18 cellular contexts compared by ENCODE assay signal in the genomic region with DNA sequence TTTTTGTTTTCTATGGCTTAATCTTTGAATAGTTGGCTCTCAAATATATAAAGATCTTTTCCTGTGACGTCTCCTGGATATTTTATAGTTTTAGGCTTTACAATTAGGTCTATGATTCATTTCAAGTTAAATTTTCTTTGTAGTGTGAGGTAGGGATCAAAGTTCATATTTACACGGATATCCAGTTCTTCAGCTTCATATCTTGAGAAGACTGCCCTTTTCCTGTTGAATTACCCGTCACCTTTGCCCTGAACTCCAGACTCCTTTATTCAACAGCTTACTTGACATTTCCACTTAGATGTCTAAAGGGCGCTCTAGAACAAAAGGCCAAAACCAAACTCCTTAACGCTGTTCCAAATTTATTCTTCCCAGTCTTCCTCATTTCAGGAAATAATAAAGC. TPM values are rescaled to one million over a fixed set of nuclear protein-coding genes. Genes with fewer than 3 reads are reported as not detected.
DNase-seq lines count a peak whose midpoint lies in the region; ATAC-seq, FAIRE-seq and TF ChIP-seq lines count a peak whose summit lies in the region.
"Had no signal": no experiment of that assay in that cellular context is flagged by ENCODE, and none has a peak within 500 bp of the region (broad histone marks: within the 10 kb centered on the region; RNA-seq: fewer than 3 reads in every experiment).

No MANE protein-coding gene starts in this region.

- 28 to 30% methylated on average over 5 of the region's 5 CpGs for WGBS in pancreas, 2 donors

- ATAC-seq in left lung (peak; percentile 77), pancreas (peak; percentile 84 to 93 (median 90)), GM18870 (IDR thresholded peaks at IDR 0.05; ENCODE audit: unreplicated experiment) (no peak)
- ATAC-seq: K562, Panc1, Right ventricle myocardium inferior, SK-N-SH treated with all-trans-retinoic acid at 6 μM for 48 hours had no signal

- intact Hi-C loops in left lung (cut with DNase I) (loop anchor here in 1 of 2 donors (10.0 kb wide), 1 partner anchor 86 kb away; no protein-coding TSS in a partner anchor), pancreas (cut with DNase I) (no loop called here)

- no peaks in the 10 kb centered on the region for H3K27me3 ChIP-seq in left lung
- H3K27me3 ChIP-seq in pancreas = no peaks in the 10 kb centered on the region

- TF ChIP-seq CTCF in left lung (IDR thresholded peaks at IDR 0.05) (no peak), pancreas (IDR thresholded peaks at IDR 0.05) (no peak)

- TF ChIP-seq POLR2A in H54 (IDR thresholded peaks at IDR 0.05; ENCODE audit: low read depth, low read length) = no peak

- FAIRE-seq in H54 (lab: Jason Lieb, UNC) = peak; percentile 55
- peak; percentile 82 for FAIRE-seq in colon (lab: Jason Lieb, UNC)
- peak; percentile 94 for FAIRE-seq in pancreas (lab: Jason Lieb, UNC)
- FAIRE-seq: HTR-8/SVneo, K562 had no signal

- DNase-seq in H54 (ENCODE audit: insufficient read length, low spot score) = no peak
- no peak for DNase-seq in left lung
- DNase-seq in pancreas = peak in 2 of 6 donors; percentile 22 to 38
- DNase-seq in NCI-H774 (lab: John Stamatoyannopoulos, UW) = no peak
- no peak for DNase-seq in SK-N-DZ (ENCODE audit: low spot score)
- DNase-seq in amniotic stem cell (lab: John Stamatoyannopoulos, UW) = no peak
- DNase-seq: C1 segment of cervical spinal cord, DMS153, NCI-H1092 treated with DMSO at 0.1 percent for 48 hours, NCI-H1694 treated with DMSO at 0.1 percent for 48 hours, NCI-H446 had no signal

- H3K9me3 ChIP-seq in left lung (no peaks in the 10 kb centered on the region), pancreas (no peaks in the 10 kb centered on the region)

- H3K27ac ChIP-seq in left lung (no peak overlapping the region), pancreas (peak overlapping the region; percentile 16 to 68 (median 40))

- H3K4me3 ChIP-seq in left lung = no peak overlapping the region
- no peak overlapping the region for H3K4me3 ChIP-seq in pancreas
- H3K4me3 ChIP-seq: K562 had no signal

- H3K4me1 ChIP-seq in left lung (no peaks in the 10 kb centered on the region), pancreas (peaks cover 22 to 36% (median 36%) of the 10 kb centered on the region in 3 donors)

- H3K36me3 ChIP-seq in left lung = peaks cover 0 to 89% of the 10 kb centered on the region in 2 donors
- peaks cover 0 to 13% (median 9%) of the 10 kb centered on the region in 3 donors for H3K36me3 ChIP-seq in pancreas

RNA-seq across cellular contexts. Expression of gene TTC17, which starts 51.7 kb away (rescaled TPM):
- total RNA-seq in left lung (10 to 100 TPM; 71.3 to 72.1 TPM), pancreas (10 to 100 TPM; 39.9 to 70.6 (median 57.0) TPM)
- polyA plus RNA-seq in pancreas = 10 to 100 TPM; 44.1 to 71.1 TPM
- polyA plus RNA-seq in SK-N-DZ (2014; cell fraction: cytosol; rRNA removed) = 37.4 and 54.7 TPM in 2 replicates
- 148 and 159 TPM in 2 replicates for polyA plus RNA-seq in SK-N-DZ (2014; cell fraction: nucleus; rRNA removed)

Comparison
In these comparisons a context has a peak if more than half of its experiments do, and no peak if none do; other contexts are left out.
1. H3K27ac ChIP-seq: peak in pancreas (4 of 4); none in left lung (0 of 2).